17 cellular contexts compared by ENCODE assay signal in the genomic region with DNA sequence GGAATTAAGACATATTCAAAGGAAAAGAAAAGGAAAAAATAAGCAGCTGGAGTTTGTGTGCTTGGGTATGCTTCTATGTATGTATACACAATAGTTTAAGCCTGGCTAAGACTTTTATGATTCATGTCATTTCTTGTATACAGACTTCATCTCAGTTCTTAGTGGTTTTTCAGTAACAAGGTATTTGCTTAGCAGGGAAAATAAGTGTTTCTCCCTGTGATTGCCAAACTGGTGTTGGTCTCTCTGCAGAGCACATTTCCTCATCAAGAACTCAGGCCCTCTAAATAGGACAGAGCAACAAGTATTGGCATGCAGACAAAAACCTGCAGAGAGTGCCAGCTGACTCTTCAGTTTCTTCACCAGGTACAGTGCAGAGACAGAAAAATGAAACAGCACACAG.
A peak's percentile ranks its signal among the peaks of the same experiment; 100 is the strongest.
DNase-seq lines count a peak whose midpoint lies in the region; ATAC-seq and TF ChIP-seq lines count a peak whose summit lies in the region.
"Had no signal": no experiment of that assay in that cellular context is flagged by ENCODE, and none has a peak within 500 bp of the region (broad histone marks: within the 10 kb centered on the region; RNA-seq: fewer than 3 reads in every experiment).

No MANE protein-coding gene starts in this region.

- no peaks in the 10 kb centered on the region for H3K36me3 Mint-ChIP-seq in activated T-cell treated with anti-CD3 and anti-CD28 coated beads, Interleukin-2, amount 50 U/mL, for 4 hours (ENCODE audit: insufficient read depth)
- H3K36me3 Mint-ChIP-seq: immature natural killer cell, mesothelial cell of epicardium had no signal

- H3K9me3 ChIP-seq in lung (ENCODE audit: control insufficient read depth in 2 of 2, insufficient read depth in 1 of 2, low read length in 1 of 2) = no peaks in the 10 kb centered on the region
- H3K9me3 ChIP-seq: body of pancreas, vagina had no signal

- H3K4me3 ChIP-seq in LNCaP clone FGC (ENCODE audit: low read depth, low read length) = no peak overlapping the region
- H3K4me3 ChIP-seq in epithelial cell of esophagus (ENCODE audit: low read length) = no peak overlapping the region
- no peak overlapping the region for H3K4me3 ChIP-seq in lung
- H3K4me3 ChIP-seq: body of pancreas, vagina had no signal

- H3K27me3 ChIP-seq in lung (ENCODE audit: control insufficient read depth, insufficient read depth) = no peaks in the 10 kb centered on the region
- H3K27me3 ChIP-seq: body of pancreas, vagina had no signal

- DNase-seq in DMS79 (lab: John Stamatoyannopoulos, UW) (peak; percentile 51), LNCaP clone FGC (ENCODE audit: low read depth) (peak; percentile 8), epithelial cell of esophagus (ENCODE audit: low read depth) (peak; percentile 88), lung (ENCODE audit: low spot score) (peak; percentile 57), ureter (ENCODE audit: low spot score) (no peak)
- DNase-seq in activated T-cell treated with anti-CD3 and anti-CD28 coated beads, Interleukin-2, amount 50 U/mL, for 4 hours = no peak
- DNase-seq in activated CD4-positive, alpha-beta T cell treated with anti-CD3 and anti-CD28 coated beads, Interleukin-2, amount 50 U/mL, for 1 hour = no peak
- DNase-seq: body of pancreas; foreskin melanocyte; H9; immature natural killer cell; nucleus accumbens; stimulated activated naive CD8-positive, alpha-beta T cell treated with anti-CD3 and anti-CD28 coated beads, Interleukin-15, Interleukin-2, amounts not matched to agents 100 U/mL and 50 U/mL, for 24 hours; SW 1271 had no signal

- H3K27ac ChIP-seq in lung (ENCODE audit: low read depth in 1 of 2, low read length in 1 of 2) = no peak overlapping the region
- H3K27ac ChIP-seq: body of pancreas, vagina had no signal

- no peaks in the 10 kb centered on the region for H3K27me3 Mint-ChIP-seq in activated T-cell treated with anti-CD3 and anti-CD28 coated beads, Interleukin-2, amount 50 U/mL, for 4 hours (ENCODE audit: low read depth)

- ATAC-seq in lung (ENCODE audit: insufficient read depth, low FRiP score) (peak; percentile 59), GM21447 (IDR thresholded peaks at IDR 0.05; ENCODE audit: unreplicated experiment) (no peak)
- no peak for ATAC-seq in activated T-cell treated with anti-CD3 and anti-CD28 coated beads, Interleukin-2, amount 50 U/mL, for 4 hours
- ATAC-seq: body of pancreas; stimulated activated naive CD8-positive, alpha-beta T cell treated with anti-CD3 and anti-CD28 coated beads, Interleukin-15, Interleukin-2, amounts not matched to agents 100 U/mL and 50 U/mL, for 24 hours had no signal

- H3K9me3 Mint-ChIP-seq in activated T-cell treated with anti-CD3 and anti-CD28 coated beads, Interleukin-2, amount 50 U/mL, for 4 hours = peaks cover 4% of the 10 kb centered on the region
- H3K9me3 Mint-ChIP-seq: H9, mesothelial cell of epicardium had no signal

- no peak overlapping the region for H3K4me3 Mint-ChIP-seq in activated T-cell treated with anti-CD3 and anti-CD28 coated beads, Interleukin-2, amount 50 U/mL, for 4 hours
- H3K4me3 Mint-ChIP-seq: H9, immature natural killer cell, mesothelial cell of epicardium had no signal

- H3K4me1 Mint-ChIP-seq in activated T-cell treated with anti-CD3 and anti-CD28 coated beads, Interleukin-2, amount 50 U/mL, for 4 hours (ENCODE audit: low read depth) = no peaks in the 10 kb centered on the region
- H3K4me1 Mint-ChIP-seq: H9, immature natural killer cell had no signal

- TF ChIP-seq CTCF in LNCaP clone FGC (IDR thresholded peaks at IDR 0.05; ENCODE audit: control insufficient read depth, extremely low read depth, insufficient read depth) (no peak), epithelial cell of esophagus (IDR thresholded peaks at IDR 0.05; ENCODE audit: insufficient read depth, low read depth, low read length, missing control alignments) (no peak), lung (IDR thresholded peaks at IDR 0.05; ENCODE audit: control extremely low read depth, extremely low read depth) (no peak)

- peaks cover 0 to 2% of the 10 kb centered on the region in 2 donors for H3K4me1 ChIP-seq in lung (ENCODE audit: control insufficient read depth in 2 of 2, insufficient read depth in 2 of 2, low read length in 2 of 2)
- H3K4me1 ChIP-seq: body of pancreas, vagina had no signal

- H3K36me3 ChIP-seq in lung (ENCODE audit: control insufficient read depth in 2 of 2, insufficient read depth in 2 of 2, low read length in 2 of 2) = no peaks in the 10 kb centered on the region
- H3K36me3 ChIP-seq: vagina had no signal

Comparison
In these comparisons a context has a peak if more than half of its experiments do, and no peak if none do; other contexts are left out.
1. DNase-seq: peak in DMS79 (single experiment), LNCaP clone FGC (single experiment), epithelial cell of esophagus (single experiment) and lung (single experiment); none in ureter (single experiment), activated T-cell treated with anti-CD3 and anti-CD28 coated beads, Interleukin-2, amount 50 U/mL, for 4 hours (single experiment) and activated CD4-positive, alpha-beta T cell treated with anti-CD3 and anti-CD28 coated beads, Interleukin-2, amount 50 U/mL, for 1 hour (single experiment).